24 cellular contexts compared by ENCODE assay signal in the genomic region with DNA sequence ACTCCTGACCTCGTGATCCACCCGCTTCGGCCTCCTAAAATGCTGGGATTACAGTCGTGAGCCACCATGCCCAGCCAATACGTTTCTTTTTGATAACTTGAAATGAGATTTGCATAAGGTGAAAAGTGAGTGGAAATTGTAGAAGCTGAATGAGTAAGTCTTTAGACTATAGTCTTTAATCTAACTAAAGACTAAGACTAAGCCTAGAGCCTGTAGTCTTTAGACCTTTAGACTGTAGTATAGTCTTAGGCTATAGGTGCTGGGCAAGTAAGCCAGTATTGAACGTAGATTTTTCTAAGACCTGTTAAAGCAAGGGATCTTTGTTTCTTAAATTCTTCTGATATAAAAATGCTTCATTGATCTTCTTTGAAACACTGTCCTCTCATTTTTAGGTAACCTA.
"Had no signal": no experiment of that assay in that cellular context is flagged by ENCODE, and none has a peak within 500 bp of the region (broad histone marks: within the 10 kb centered on the region; RNA-seq: fewer than 3 reads in every experiment).

No MANE protein-coding gene starts in this region.

- H3K27me3 ChIP-seq: adrenal gland had no signal

- H3K9me3 ChIP-seq: adrenal gland had no signal

- H3K4me2 ChIP-seq: KMS-11 had no signal

- H3K27ac Mint-ChIP-seq: activated CD8-positive, alpha-beta memory T cell treated with anti-CD3 and anti-CD28 coated beads, Interleukin-2, amount 10 ng/mL, durations not matched to agents 7 days and 5 days; activated naive CD8-positive, alpha-beta T cell; IgD-negative memory B cell; T-helper 17 cell had no signal

- H3K27me3 Mint-ChIP-seq: activated CD8-positive, alpha-beta memory T cell treated with anti-CD3 and anti-CD28 coated beads, Interleukin-2, amount 10 ng/mL, durations not matched to agents 7 days and 5 days; activated naive CD8-positive, alpha-beta T cell; IgD-negative memory B cell; T-helper 17 cell had no signal

- H3K36me3 Mint-ChIP-seq: activated naive CD8-positive, alpha-beta T cell had no signal

- ATAC-seq: activated CD8-positive, alpha-beta memory T cell treated with anti-CD3 and anti-CD28 coated beads, Interleukin-2, amount 10 ng/mL, durations not matched to agents 7 days and 5 days; T-helper 17 cell had no signal

- H3K4me3 ChIP-seq: adrenal gland had no signal

- H3K9ac ChIP-seq: KMS-11 had no signal

- H3K36me3 ChIP-seq: adrenal gland had no signal

- H3K4me3 Mint-ChIP-seq: activated CD8-positive, alpha-beta memory T cell treated with anti-CD3 and anti-CD28 coated beads, Interleukin-2, amount 10 ng/mL, durations not matched to agents 7 days and 5 days; activated naive CD8-positive, alpha-beta T cell; T-helper 17 cell had no signal

- H3K9me3 Mint-ChIP-seq: IgD-negative memory B cell had no signal

- DNase-seq: activated CD4-positive, alpha-beta T cell treated with anti-CD3 and anti-CD28 coated beads for 48 hours; activated CD4-positive, alpha-beta T cell treated with anti-CD3 and anti-CD28 coated beads, Interleukin-2, amount 50 U/mL, for 4 hours; activated CD4-positive, CD25-positive, alpha-beta regulatory T cell; activated CD8-positive, alpha-beta memory T cell treated with anti-CD3 and anti-CD28 coated beads, Interleukin-2, amount 10 ng/mL, durations not matched to agents 7 days and 5 days; activated effector memory CD4-positive, alpha-beta T cell treated with Interleukin-2 at 50 U/mL for 16 hours; activated naive CD4-positive, alpha-beta T cell; adrenal gland; anterior cingulate cortex; cerebellar nuclear complex; MV-4-11; NCI-H1092 treated with DMSO at 0.1 percent for 48 hours; NCI-H1436; NCI-H1694 treated with DMSO at 0.1 percent for 48 hours; NCI-H2029 treated with DMSO at 0.1 percent for 48 hours; NCI-H345; NCI-H510A; NCI-H526 treated with DMSO at 0.1 percent for 48 hours; NCI-H82; SIG-M5; T-helper 17 cell; T-helper 9 cell had no signal

- H3K27ac ChIP-seq: adrenal gland, KMS-11 had no signal
